7 cellular contexts compared by ENCODE assay signal in genomic region chr9:107296592-107296991, GRCh38. TPM values are rescaled to one million over a fixed set of nuclear protein-coding genes. Genes with fewer than 3 reads are reported as not detected.
DNase-seq lines count a peak whose midpoint lies in the region; ATAC-seq and TF ChIP-seq lines count a peak whose summit lies in the region.
"Not testable (repeated sequence)": the region's sequence is repeated elsewhere in the genome, so short reads cannot be mapped to it uniquely, and the experiment has no call there.

No MANE protein-coding gene starts in this region.

- DNase-seq in HCT116 (ENCODE audit: low read depth, low spot score); nephron progenitor cell; gastrocnemius medialis: not testable (repeated sequence)
- DNase-seq in right lobe of liver: peak in 1 of 3 donors; percentile 24

- H3K9me3 Mint-ChIP-seq in activated naive CD8-positive, alpha-beta T cell (ENCODE audit: low read depth); dendritic cell treated with granulocyte-macrophage colony-stimulating factor and Interleukin-4, amounts not matched to agents 40 ng/mL and 50 ng/mL, for 4 days: not testable (repeated sequence)
- peaks cover 28% of the 10 kb centered on the region for H3K9me3 Mint-ChIP-seq in nephron progenitor cell

- H3K9me3 ChIP-seq in HCT116 (ENCODE audit: control insufficient read depth in 1 of 2, insufficient read depth in 1 of 2, low read depth in 1 of 2, low read length in 2 of 2); right lobe of liver; gastrocnemius medialis: not testable (repeated sequence)

- not testable (repeated sequence) for H3K27me3 ChIP-seq in HCT116 (ENCODE audit: insufficient read depth, low read length); right lobe of liver; gastrocnemius medialis

- H3K4me3 ChIP-seq in HCT116 (replicated peaks in 1 of 2; ENCODE audit: low read depth in 1 of 2, low read length in 2 of 2); right lobe of liver; gastrocnemius medialis: not testable (repeated sequence)

- H3K9me2 ChIP-seq in HCT116 (ENCODE audit: insufficient read depth): not testable (repeated sequence)

- in situ Hi-C loops in gastrocnemius medialis (cut with MboI; ENCODE audit: low sequenced_read_pairs in 4 of 4): loop anchor here in 1 of 4 donors (25.0 kb wide), 1 partner anchor 1816 kb away; the partner anchor contains the start of gene TMEM245

- peaks cover 100% of the 10 kb centered on the region for H3K79me2 ChIP-seq in HCT116 (ENCODE audit: insufficient read depth, low read length)

- not testable (repeated sequence) for H3K27me3 Mint-ChIP-seq in activated naive CD8-positive, alpha-beta T cell; dendritic cell treated with granulocyte-macrophage colony-stimulating factor and Interleukin-4, amounts not matched to agents 40 ng/mL and 50 ng/mL, for 4 days; nephron progenitor cell (ENCODE audit: low read depth, poor library complexity)

- ATAC-seq in HCT116: peak; percentile 26; the same call in 1 of the 2 replicates
- ATAC-seq in right lobe of liver: peak; percentile 48 to 63 (median 56)
- not testable (repeated sequence) for ATAC-seq in gastrocnemius medialis

- not testable (repeated sequence) for H3K9ac ChIP-seq in HCT116 (ENCODE audit: low read length)

- H3K4me2 ChIP-seq in HCT116 (ENCODE audit: low read length): not testable (repeated sequence)

- H3K4me1 Mint-ChIP-seq in activated naive CD8-positive, alpha-beta T cell (ENCODE audit: low read depth): peaks cover 72% of the 10 kb centered on the region
- peaks cover 43% of the 10 kb centered on the region for H3K4me1 Mint-ChIP-seq in dendritic cell treated with granulocyte-macrophage colony-stimulating factor and Interleukin-4, amounts not matched to agents 40 ng/mL and 50 ng/mL, for 4 days (ENCODE audit: low read depth)
- peaks cover 13% of the 10 kb centered on the region for H3K4me1 Mint-ChIP-seq in nephron progenitor cell

- TF ChIP-seq POLR2A in HCT116 (IDR thresholded peaks at IDR 0.05; ENCODE audit: borderline replicate concordance, extremely low read depth, insufficient read depth, insufficient read length); right lobe of liver (IDR thresholded peaks at IDR 0.05); gastrocnemius medialis (IDR thresholded peaks at IDR 0.05): not testable (repeated sequence)

- peaks cover 0 to 13% of the 10 kb centered on the region in 2 experiments; a peak in 2 of 4 replicates for H3K36me3 ChIP-seq in HCT116 (ENCODE audit: control insufficient read depth in 1 of 2, insufficient read depth in 2 of 2, low read length in 2 of 2)
- H3K36me3 ChIP-seq in right lobe of liver, gastrocnemius medialis: not testable (repeated sequence)

- peak overlapping the region; percentile 25 for H3K27ac Mint-ChIP-seq in activated naive CD8-positive, alpha-beta T cell
- peak overlapping the region; percentile 50 for H3K27ac Mint-ChIP-seq in dendritic cell treated with granulocyte-macrophage colony-stimulating factor and Interleukin-4, amounts not matched to agents 40 ng/mL and 50 ng/mL, for 4 days
- peak overlapping the region; percentile 22 for H3K27ac Mint-ChIP-seq in nephron progenitor cell

- RAD21 ChIA-PET in HCT116 (lab: Charles Lee; ENCODE audit: low non-redundant PET in 1 of 2, low total read pairs in 2 of 2, uncharacterized antibody in 2 of 2, unreplicated experiment in 2 of 2): not testable (repeated sequence)

- intact Hi-C loops in HCT116 (cut with micrococcal nuclease); dendritic cell treated with granulocyte-macrophage colony-stimulating factor and Interleukin-4, amounts not matched to agents 40 ng/mL and 50 ng/mL, for 4 days (cut with micrococcal nuclease); right lobe of liver (cut with DNase I): not testable (repeated sequence)
- intact Hi-C loops in gastrocnemius medialis (cut with DNase I; ENCODE audit: low total_unique reads): loop anchor here (2.0 kb wide), 1 partner anchor 22 kb away; no protein-coding TSS in a partner anchor

- WGBS in right lobe of liver (ENCODE audit: insufficient coverage, low coverage, low lambda C conversion rate, missing lambda C conversion rate): 33% methylated on average over 2 of the region's 8 CpGs

- CTCF ChIA-PET in HCT116 (lab: Charles Lee): not testable (repeated sequence)

- POLR2A ChIA-PET in HCT116 (lab: Charles Lee): not testable (repeated sequence)

- TF ChIP-seq CTCF in HCT116 (IDR thresholded peaks at IDR 0.05 in 2 of 3, conservative IDR thresholded peaks at IDR 0.05 in 1 of 3; ENCODE audit: borderline replicate concordance in 1 of 3, insufficient read depth in 1 of 3, low read depth in 2 of 3, low read length in 2 of 3); VCaP (conservative IDR thresholded peaks at IDR 0.05); right lobe of liver (IDR thresholded peaks at IDR 0.05); nephron progenitor cell (IDR thresholded peaks at IDR 0.05); gastrocnemius medialis (IDR thresholded peaks at IDR 0.05 in 4 of 5, conservative IDR thresholded peaks at IDR 0.05 in 1 of 5): not testable (repeated sequence)

- H4K20me1 ChIP-seq in HCT116 (ENCODE audit: insufficient read depth): peaks cover 83% of the 10 kb centered on the region

- H3K27ac ChIP-seq in HCT116 (ENCODE audit: low read depth, low read length): not testable (repeated sequence)
- H3K27ac ChIP-seq in VCaP: peak overlapping the region; percentile 1; the same call in 1 of the 2 replicates
- H3K27ac ChIP-seq in right lobe of liver: peak overlapping the region in 1 of 3 donors; percentile 39
- peak overlapping the region; percentile 74 to 90 (median 76) for H3K27ac ChIP-seq in gastrocnemius medialis

- not testable (repeated sequence) for BruUV-seq in HCT116 (replicated peaks; lab: Mats Ljungman, UMichigan)

- not testable (repeated sequence) for H2AFZ ChIP-seq in HCT116 (ENCODE audit: low read depth, low read length, poor library complexity, severe bottlenecking)

- peaks cover 19 to 62% of the 10 kb centered on the region in 2 experiments for H3K4me1 ChIP-seq in HCT116 (ENCODE audit: control insufficient read depth in 1 of 2, insufficient read depth in 2 of 2, low read length in 2 of 2)
- H3K4me1 ChIP-seq in right lobe of liver: peaks cover 0 to 81% (median 26%) of the 10 kb centered on the region in 4 donors
- H3K4me1 ChIP-seq in gastrocnemius medialis: peaks cover 75 to 78% of the 10 kb centered on the region in 2 donors

- H3K36me3 Mint-ChIP-seq in activated naive CD8-positive, alpha-beta T cell; dendritic cell treated with granulocyte-macrophage colony-stimulating factor and Interleukin-4, amounts not matched to agents 40 ng/mL and 50 ng/mL, for 4 days (ENCODE audit: low read depth): not testable (repeated sequence)
- peaks cover 55% of the 10 kb centered on the region for H3K36me3 Mint-ChIP-seq in nephron progenitor cell (ENCODE audit: low read depth)

- H3K4me3 Mint-ChIP-seq in activated naive CD8-positive, alpha-beta T cell; dendritic cell treated with granulocyte-macrophage colony-stimulating factor and Interleukin-4, amounts not matched to agents 40 ng/mL and 50 ng/mL, for 4 days; nephron progenitor cell: not testable (repeated sequence)

- TF ChIP-seq RAD21 in HCT116 (IDR thresholded peaks at IDR 0.05; ENCODE audit: low read depth): not testable (repeated sequence)

RNA-seq across cellular contexts. Expression of gene RAD23B, which starts 13.5 kb away (rescaled TPM):
- total RNA-seq in HCT116 (2021; ENCODE audit: unreplicated experiment) (251 TPM), right lobe of liver (100 to 1,000 TPM in 2 of 6 experiments, 10 to 100 TPM in 4; 86.9 to 110 (median 99.1) TPM), gastrocnemius medialis (100 to 1,000 TPM; 163 to 249 (median 188) TPM)
- 113 and 123 TPM in 2 replicates for polyA plus RNA-seq in HCT116 (2012)
